In genomic region chr4:126794363-126794762, GRCh38 we compare ENCODE assay signal across 1 cellular context.
TF ChIP-seq lines count a peak whose summit lies in the region.

No MANE protein-coding gene starts in this region.

TF ChIP-seq in K562, 482 proteins besides CTCF, POLR2A, EP300 and RAD21 (continued from another document and continues in another):
- TF ChIP-seq L3MBTL2 (IDR thresholded peaks at IDR 0.05) (peak; percentile 41; the same call in 1 of the 2 replicates), DPF2 (IDR thresholded peaks at IDR 0.05) (peak; percentile 59), CTCFL (IDR thresholded peaks at IDR 0.05; ENCODE audit: borderline replicate concordance, insufficient read depth, low read depth, low read length, poor library complexity, severe bottlenecking) (no peak), FOXA3 (CRISPR knock-in tag; conservative IDR thresholded peaks at IDR 0.05 in 1 of 2, IDR thresholded peaks at IDR 0.05 in 1 of 2) (no peak), ZNF583 (CRISPR knock-in tag; IDR thresholded peaks at IDR 0.05) (no peak), CREM (IDR thresholded peaks at IDR 0.05; ENCODE audit: low read depth) (no peak), NFATC3 (IDR thresholded peaks at IDR 0.05) (no peak), ZBTB1 (CRISPR knock-in tag; IDR thresholded peaks at IDR 0.05; ENCODE audit: borderline replicate concordance, low read depth) (no peak), HCFC1 (IDR thresholded peaks at IDR 0.05; ENCODE audit: low read depth, low read length) (no peak), U2AF2 (optimal IDR thresholded peaks at IDR 0.05; ENCODE audit: low read depth, low read length) (no peak), SMARCE1 (IDR thresholded peaks at IDR 0.05) (no peak), EP400 (IDR thresholded peaks at IDR 0.05) (peak; percentile 71), SMAD4 (CRISPR knock-in tag; conservative IDR thresholded peaks at IDR 0.05) (peak; percentile 47), ILK (tag; IDR thresholded peaks at IDR 0.05; ENCODE audit: borderline replicate concordance, low read depth) (no peak), MYBL2 (IDR thresholded peaks at IDR 0.05; ENCODE audit: low read depth) (peak; percentile 47; the same call in 1 of the 2 replicates), MYBL2 (CRISPR knock-in tag; IDR thresholded peaks at IDR 0.05; ENCODE audit: borderline replicate concordance) (no peak), ELF4 (CRISPR knock-in tag; IDR thresholded peaks at IDR 0.05) (no peak), CEBPB (tag; IDR thresholded peaks at IDR 0.05) (peak; percentile 89), SMARCA4 (IDR thresholded peaks at IDR 0.05) (0 out of 2 replicates have a peak, but pooled peaks have one; percentile 47), MTA2 (IDR thresholded peaks at IDR 0.05; ENCODE audit: low read depth) (no peak), STAT5A (IDR thresholded peaks at IDR 0.05; ENCODE audit: borderline replicate concordance, low read length) (peak; percentile 34; the same call in 1 of the 2 replicates), ZFPM2 (CRISPR knock-in tag; IDR thresholded peaks at IDR 0.05) (no peak), PCBP1 (IDR thresholded peaks at IDR 0.05; ENCODE audit: low read depth, low read length, poor library complexity, severe bottlenecking) (no peak), CBFA2T3 (IDR thresholded peaks at IDR 0.05) (peak; percentile 41; the same call in 1 of the 2 replicates), SAFB (IDR thresholded peaks at IDR 0.05; ENCODE audit: borderline replicate concordance, low read depth, low read length) (no peak), MAFK (IDR thresholded peaks at IDR 0.05; ENCODE audit: low read length) (no peak), HLTF (IDR thresholded peaks at IDR 0.05) (no peak), TAF9B (IDR thresholded peaks at IDR 0.05; ENCODE audit: partially characterized antibody) (peak; percentile 39), ZNF717 (CRISPR knock-in tag; IDR thresholded peaks at IDR 0.05) (no peak), NR1H2 (CRISPR knock-in tag; IDR thresholded peaks at IDR 0.05) (no peak), THAP12 (CRISPR knock-in tag; IDR thresholded peaks at IDR 0.05) (no peak), TEAD4 (IDR thresholded peaks at IDR 0.05; ENCODE audit: low read length) (peak; percentile 32; the same call in 1 of the 2 replicates), TEAD4 (CRISPR knock-in tag; IDR thresholded peaks at IDR 0.05; ENCODE audit: borderline replicate concordance) (no peak), NR2C2 (CRISPR knock-in tag; IDR thresholded peaks at IDR 0.05) (no peak), NR2C2 (tag; IDR thresholded peaks at IDR 0.05) (no peak), ZNF584 (CRISPR knock-in tag; IDR thresholded peaks at IDR 0.05; ENCODE audit: low read depth) (no peak), FOXA1 (IDR thresholded peaks at IDR 0.05; ENCODE audit: borderline replicate concordance) (no peak), ZNF184 (CRISPR knock-in tag; IDR thresholded peaks at IDR 0.05) (no peak), ZNF449 (CRISPR knock-in tag; IDR thresholded peaks at IDR 0.05) (no peak), EHMT2 (IDR thresholded peaks at IDR 0.05) (peak; percentile 28; the same call in 1 of the 2 replicates), GABPB2 (CRISPR knock-in tag; conservative IDR thresholded peaks at IDR 0.05) (no peak), RBFOX2 (IDR thresholded peaks at IDR 0.05; ENCODE audit: low read depth, low read length) (no peak), ZNF165 (CRISPR knock-in tag; IDR thresholded peaks at IDR 0.05; ENCODE audit: borderline replicate concordance) (no peak), MIER1 (IDR thresholded peaks at IDR 0.05; ENCODE audit: low read depth) (no peak), KLF10 (CRISPR knock-in tag; IDR thresholded peaks at IDR 0.05) (no peak), ZC3H8 (IDR thresholded peaks at IDR 0.05) (no peak), RBBP5 (IDR thresholded peaks at IDR 0.05; ENCODE audit: borderline replicate concordance, insufficient read depth, low read length, poor library complexity, severe bottlenecking) (no peak), ATF2 (CRISPR knock-in tag; IDR thresholded peaks at IDR 0.05) (no peak), SIRT6 (IDR thresholded peaks at IDR 0.05; ENCODE audit: low read depth, low read length) (no peak), PPARD (CRISPR knock-in tag; IDR thresholded peaks at IDR 0.05) (no peak), ETS2 (tag; IDR thresholded peaks at IDR 0.05; ENCODE audit: borderline replicate concordance, poor library complexity, severe bottlenecking) (no peak), PRMT5 (CRISPR knock-in tag; IDR thresholded peaks at IDR 0.05) (no peak), KDM2B (CRISPR knock-in tag; IDR thresholded peaks at IDR 0.05) (no peak), TBL1XR1 (IDR thresholded peaks at IDR 0.05; ENCODE audit: low read length in 2 of 2) (no peak), KHSRP (IDR thresholded peaks at IDR 0.05) (no peak), ESRRB (CRISPR knock-in tag; IDR thresholded peaks at IDR 0.05; ENCODE audit: borderline replicate concordance) (no peak), BDP1 (IDR thresholded peaks at IDR 0.05; ENCODE audit: insufficient read depth, insufficient read length) (no peak), CXXC5 (CRISPR knock-in tag; IDR thresholded peaks at IDR 0.05) (no peak), JUN (IDR thresholded peaks at IDR 0.05; ENCODE audit: borderline replicate concordance, low read depth, low read length) (peak; percentile 53), JUN (CRISPR knock-in tag; IDR thresholded peaks at IDR 0.05; ENCODE audit: borderline replicate concordance) (no peak), ATF4 (CRISPR knock-in tag; IDR thresholded peaks at IDR 0.05) (0 out of 2 replicates have a peak, but pooled peaks have one; percentile 52), ATF3 (IDR thresholded peaks at IDR 0.05) (peak; percentile 94), ATF3 (CRISPR knock-in tag; conservative IDR thresholded peaks at IDR 0.05) (no peak), NR2C1 (IDR thresholded peaks at IDR 0.05) (peak; percentile 39; the same call in 1 of the 2 replicates), NR2C1 (tag; IDR thresholded peaks at IDR 0.05) (peak; percentile 65), NBN (IDR thresholded peaks at IDR 0.05; ENCODE audit: low read depth) (peak; percentile 36; the same call in 1 of the 2 replicates), SNAPC5 (CRISPR knock-in tag; IDR thresholded peaks at IDR 0.05) (no peak)
- TF ChIP-seq, protein P1, sequence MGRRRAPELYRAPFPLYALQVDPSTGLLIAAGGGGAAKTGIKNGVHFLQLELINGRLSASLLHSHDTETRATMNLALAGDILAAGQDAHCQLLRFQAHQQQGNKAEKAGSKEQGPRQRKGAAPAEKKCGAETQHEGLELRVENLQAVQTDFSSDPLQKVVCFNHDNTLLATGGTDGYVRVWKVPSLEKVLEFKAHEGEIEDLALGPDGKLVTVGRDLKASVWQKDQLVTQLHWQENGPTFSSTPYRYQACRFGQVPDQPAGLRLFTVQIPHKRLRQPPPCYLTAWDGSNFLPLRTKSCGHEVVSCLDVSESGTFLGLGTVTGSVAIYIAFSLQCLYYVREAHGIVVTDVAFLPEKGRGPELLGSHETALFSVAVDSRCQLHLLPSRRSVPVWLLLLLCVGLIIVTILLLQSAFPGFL (CRISPR knock-in tag; IDR thresholded peaks at IDR 0.05) = no peak
- TF ChIP-seq, protein P2, sequence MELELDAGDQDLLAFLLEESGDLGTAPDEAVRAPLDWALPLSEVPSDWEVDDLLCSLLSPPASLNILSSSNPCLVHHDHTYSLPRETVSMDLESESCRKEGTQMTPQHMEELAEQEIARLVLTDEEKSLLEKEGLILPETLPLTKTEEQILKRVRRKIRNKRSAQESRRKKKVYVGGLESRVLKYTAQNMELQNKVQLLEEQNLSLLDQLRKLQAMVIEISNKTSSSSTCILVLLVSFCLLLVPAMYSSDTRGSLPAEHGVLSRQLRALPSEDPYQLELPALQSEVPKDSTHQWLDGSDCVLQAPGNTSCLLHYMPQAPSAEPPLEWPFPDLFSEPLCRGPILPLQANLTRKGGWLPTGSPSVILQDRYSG (tag; conservative IDR thresholded peaks at IDR 0.05; ENCODE audit: low read depth) = no peak
- TF ChIP-seq, protein P3, sequence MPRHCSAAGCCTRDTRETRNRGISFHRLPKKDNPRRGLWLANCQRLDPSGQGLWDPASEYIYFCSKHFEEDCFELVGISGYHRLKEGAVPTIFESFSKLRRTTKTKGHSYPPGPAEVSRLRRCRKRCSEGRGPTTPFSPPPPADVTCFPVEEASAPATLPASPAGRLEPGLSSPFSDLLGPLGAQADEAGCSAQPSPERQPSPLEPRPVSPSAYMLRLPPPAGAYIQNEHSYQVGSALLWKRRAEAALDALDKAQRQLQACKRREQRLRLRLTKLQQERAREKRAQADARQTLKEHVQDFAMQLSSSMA (CRISPR knock-in tag; IDR thresholded peaks at IDR 0.05) = no peak
